In genomic region chr6:157823001-157823522, GRCh38 we compare ENCODE assay signal across 8 cellular contexts. TPM values are rescaled to one million over a fixed set of nuclear protein-coding genes. Genes with fewer than 3 reads are reported as not detected.
DNase-seq lines count a peak whose midpoint lies in the region; TF ChIP-seq lines count a peak whose summit lies in the region.

TSS of gene SNX9 (plus strand) at chr6:157823246. CDS start at chr6:157823435, 189 bp downstream.

- in situ Hi-C loops in Caki2 (cut with HindIII; ENCODE audit: low pct_unique_long_range_greater_than_20kb, low sequenced_read_pairs), result no loop called here

- peak within 1 kb of the TSS; percentile 78 for H3K27ac ChIP-seq in SJSA1
- no peak within 1 kb of the TSS for H3K27ac ChIP-seq in neutrophil
- H3K27ac ChIP-seq in tibial artery, result peak within 1 kb of the TSS; percentile 100

- H3K27me3 Mint-ChIP-seq in activated naive CD4-positive, alpha-beta T cell treated with anti-CD3 and anti-CD28 coated beads, Interleukin-2, amount 10 ng/mL, durations not matched to agents 7 days and 5 days, result peaks cover 50% of the 10 kb centered on the region

- H3K27ac Mint-ChIP-seq in activated naive CD4-positive, alpha-beta T cell treated with anti-CD3 and anti-CD28 coated beads, Interleukin-2, amount 10 ng/mL, durations not matched to agents 7 days and 5 days, result peak within 1 kb of the TSS; percentile 94

- peaks cover 31% of the 10 kb centered on the region for H3K4me1 Mint-ChIP-seq in activated naive CD4-positive, alpha-beta T cell treated with anti-CD3 and anti-CD28 coated beads, Interleukin-2, amount 10 ng/mL, durations not matched to agents 7 days and 5 days

- peaks cover 8% of the 10 kb centered on the region for H3K36me3 Mint-ChIP-seq in activated naive CD4-positive, alpha-beta T cell treated with anti-CD3 and anti-CD28 coated beads, Interleukin-2, amount 10 ng/mL, durations not matched to agents 7 days and 5 days

- peak; percentile 51 for DNase-seq in Caki2 (ENCODE audit: low read depth)
- peak; percentile 85 for DNase-seq in GM20000 (ENCODE audit: low spot score)
- peak; percentile 48 for DNase-seq in HPDE6-E6E7 (ENCODE audit: extremely low spot score)
- peak; percentile 53 to 80 for DNase-seq in SJSA1 (ENCODE audit: low read depth in 1 of 2, low spot score in 2 of 2)
- DNase-seq in activated naive CD4-positive, alpha-beta T cell treated with anti-CD3 and anti-CD28 coated beads, Interleukin-2, amount 10 ng/mL, durations not matched to agents 7 days and 5 days, result peak; percentile 75
- DNase-seq in germinal center (ENCODE audit: low spot score), result peak; percentile 66
- DNase-seq in tibial artery, result peak; percentile 76 to 89

- H3K36me3 ChIP-seq in SJSA1 (peaks cover 9% of the 10 kb centered on the region), neutrophil (no peaks in the 10 kb centered on the region), tibial artery (no peaks in the 10 kb centered on the region)

- H3K4me3 Mint-ChIP-seq in activated naive CD4-positive, alpha-beta T cell treated with anti-CD3 and anti-CD28 coated beads, Interleukin-2, amount 10 ng/mL, durations not matched to agents 7 days and 5 days, result peak within 1 kb of the TSS; percentile 95

- H3K9me3 ChIP-seq in SJSA1 (replicated peaks) (no peaks in the 10 kb centered on the region; the same call in 1 of the 2 replicates), neutrophil (no peaks in the 10 kb centered on the region), tibial artery (no peaks in the 10 kb centered on the region)

- CTCF ChIA-PET in activated naive CD4-positive, alpha-beta T cell treated with anti-CD3 and anti-CD28 coated beads, Interleukin-2, amount 10 ng/mL, durations not matched to agents 7 days and 5 days (lab: Charles Lee), result no interaction called here

- intact Hi-C loops in tibial artery (cut with DNase I; ENCODE audit: low total_unique reads), result no loop called here

- H3K4me1 ChIP-seq in SJSA1 (replicated peaks) (peaks cover 23% of the 10 kb centered on the region), neutrophil (ENCODE audit: control insufficient read depth in 1 of 2, insufficient read depth in 1 of 2, low read depth in 1 of 2, low read length in 1 of 2) (peaks cover 0 to 10% of the 10 kb centered on the region in 2 experiments), tibial artery (peaks cover 0 to 28% (median 10%) of the 10 kb centered on the region in 4 donors)

- no peaks in the 10 kb centered on the region for H3K9me3 Mint-ChIP-seq in activated naive CD4-positive, alpha-beta T cell treated with anti-CD3 and anti-CD28 coated beads, Interleukin-2, amount 10 ng/mL, durations not matched to agents 7 days and 5 days

- TF ChIP-seq CTCF in GM20000 (IDR thresholded peaks at IDR 0.05; ENCODE audit: extremely low read depth, missing control alignments) (no peak), neutrophil (IDR thresholded peaks at IDR 0.05) (no peak), tibial artery (IDR thresholded peaks at IDR 0.05) (peak; percentile 11 to 48)

- H3K27me3 ChIP-seq in SJSA1 (replicated peaks), result no peaks in the 10 kb centered on the region
- H3K27me3 ChIP-seq in neutrophil, result peaks cover 83% of the 10 kb centered on the region
- no peaks in the 10 kb centered on the region for H3K27me3 ChIP-seq in tibial artery

- H3K4me3 ChIP-seq in SJSA1 (peak within 1 kb of the TSS; percentile 99), neutrophil (ENCODE audit: low read depth in 1 of 2, low read length in 1 of 2) (peak within 1 kb of the TSS; percentile 62 to 65), tibial artery (peak within 1 kb of the TSS; percentile 93 to 99)

RNA-seq across cellular contexts. Expression of gene SNX9, which starts in this region (rescaled TPM):
- 22.4 and 26.4 TPM in 2 replicates for total RNA-seq in Caki2 (2014; rRNA removed; shearing (Covaris generic); ENCODE audit: low replicate concordance)
- total RNA-seq in SJSA1 (2014; rRNA removed; shearing (Covaris generic)), result 27.4 and 32.8 TPM in 2 replicates

Comparison
In these comparisons a context has a peak if more than half of its experiments do, and no peak if none do; other contexts are left out.
1. CTCF ChIP-seq: peak in tibial artery (2 of 2); none in GM20000 (single experiment) and neutrophil (single experiment).
2. Peak in every context shown above with its lines, with median percentiles within 50 percentile points of each other: DNase-seq and H3K4me3 ChIP-seq.